8 cellular contexts compared by ENCODE assay signal in genomic region chr1:33338495-33339211, GRCh38. TPM values are rescaled to one million over a fixed set of nuclear protein-coding genes. Genes with fewer than 3 reads are reported as not detected.
DNase-seq lines count a peak whose midpoint lies in the region; ATAC-seq and TF ChIP-seq lines count a peak whose summit lies in the region.

No MANE protein-coding gene starts in this region.

- CTCF ChIA-PET in HEK293 (lab: Yijun Ruan, JAX) = interaction anchor here (0.6 to 2.6 kb wide), 5 partner anchors 26 to 1011 kb away, joined by 3 to 13 read pairs (median 3); no protein-coding TSS in a partner anchor

- peak; percentile 61 to 62 for ATAC-seq in left cardiac atrium
- ATAC-seq in GM18520 (IDR thresholded peaks at IDR 0.05; ENCODE audit: unreplicated experiment) = no peak
- ATAC-seq in GM19351 (IDR thresholded peaks at IDR 0.05; ENCODE audit: unreplicated experiment) = no peak
- ATAC-seq in activated naive CD4-positive, alpha-beta T cell treated with anti-CD3 and anti-CD28 coated beads, Interleukin-2, amount 50 U/mL, for 72 hours = no peak

- intact Hi-C loops in ascending aorta (cut with DNase I) = loop anchor here (5.0 kb wide), 1 partner anchor 81 kb away; the partner anchor contains the start of gene ZNF362
- intact Hi-C loops in left cardiac atrium (cut with DNase I) = no loop called here

- no peak for TF ChIP-seq CTCF in HEK293 (tag by site-specific recombination; IDR thresholded peaks at IDR 0.05)
- TF ChIP-seq CTCF in ascending aorta (IDR thresholded peaks at IDR 0.05) = no peak

- H3K36me3 ChIP-seq in HEK293 (ENCODE audit: control insufficient read depth in 2 of 2, insufficient read depth in 1 of 2, low read length in 2 of 2) = peaks cover 0 to 39% of the 10 kb centered on the region in 2 experiments; a peak in 2 of 3 replicates
- H3K36me3 ChIP-seq in ascending aorta = peaks cover 14 to 30% of the 10 kb centered on the region in 2 donors

- DNase-seq in ascending aorta (ENCODE audit: low spot score in 2 of 2) (peak in 1 of 2 donors; percentile 89), left cardiac atrium (peak; percentile 69), skeletal muscle cell (ENCODE audit: low read depth) (peak; percentile 94)
- DNase-seq in activated naive CD4-positive, alpha-beta T cell treated with anti-CD3 and anti-CD28 coated beads, Interleukin-2, amount 50 U/mL, for 72 hours (ENCODE audit: low spot score in 2 of 2) = no peak
- DNase-seq in stimulated activated CD4-positive, alpha-beta T cell treated with anti-CD3 and anti-CD28 coated beads, Interleukin-2, amount 100 ng/mL, for 24 hours = no peak

- peaks cover 0 to 6% of the 10 kb centered on the region in 2 donors for H3K36me3 Mint-ChIP-seq in activated naive CD4-positive, alpha-beta T cell treated with anti-CD3 and anti-CD28 coated beads, Interleukin-2, amount 50 U/mL, for 72 hours

- no peaks in the 10 kb centered on the region for H3K27me3 ChIP-seq in ascending aorta

- H3K4me1 ChIP-seq in HEK293 (ENCODE audit: control insufficient read depth, insufficient read depth, low read length) (peaks cover 24% of the 10 kb centered on the region), ascending aorta (peaks cover 57 to 97% of the 10 kb centered on the region in 2 donors)

- H3K27ac Mint-ChIP-seq in activated naive CD4-positive, alpha-beta T cell treated with anti-CD3 and anti-CD28 coated beads, Interleukin-2, amount 50 U/mL, for 72 hours = no peak overlapping the region

- H3K27ac ChIP-seq in HEK293 (ENCODE audit: extremely low read depth, low read depth, low read length) (peak overlapping the region; percentile 66), ascending aorta (peak overlapping the region; percentile 91 to 100)

- H3K9me3 ChIP-seq in HEK293 (ENCODE audit: control insufficient read depth, insufficient read depth, low read depth, low read length) = no peaks in the 10 kb centered on the region
- no peaks in the 10 kb centered on the region for H3K9me3 ChIP-seq in ascending aorta

- POLR2A ChIA-PET in HEK293 (lab: Yijun Ruan, JAX) = interaction anchor here (1.5 to 1.8 kb wide), 2 partner anchors 11 to 43 kb away, joined by 4 to 7 read pairs; no protein-coding TSS in a partner anchor

- H3K4me3 ChIP-seq in HEK293 (ENCODE audit: low read depth, low read length) = no peak overlapping the region
- H3K4me3 ChIP-seq in ascending aorta = peak overlapping the region; percentile 39 to 40
- peak overlapping the region; percentile 12 for H3K4me3 ChIP-seq in skeletal muscle cell (ENCODE audit: low read depth, low read length)

- no peaks in the 10 kb centered on the region for H3K9me3 Mint-ChIP-seq in activated naive CD4-positive, alpha-beta T cell treated with anti-CD3 and anti-CD28 coated beads, Interleukin-2, amount 50 U/mL, for 72 hours

TF ChIP-seq in HEK293, 187 proteins besides CTCF, POLR2A, EP300 and RAD21 (continues in another document):
- no peak for TF ChIP-seq ZBTB8A (tag by site-specific recombination; IDR thresholded peaks at IDR 0.05)
- peak; percentile 16; the same call in 1 of the 2 replicates for TF ChIP-seq PRDM1 (tag by site-specific recombination; IDR thresholded peaks at IDR 0.05)
- TF ChIP-seq SCRT2 (tag by site-specific recombination; IDR thresholded peaks at IDR 0.05) = no peak
- TF ChIP-seq ZXDB (tag by site-specific recombination; IDR thresholded peaks at IDR 0.05) = 0 out of 2 replicates have a peak, but pooled peaks have one; percentile 15
- TF ChIP-seq ZNF664 (tag by site-specific recombination; IDR thresholded peaks at IDR 0.05) = peak; percentile 81
- no peak for TF ChIP-seq ZNF311 (tag by site-specific recombination; IDR thresholded peaks at IDR 0.05; ENCODE audit: borderline replicate concordance)
- TF ChIP-seq ZNF558 (tag by site-specific recombination; IDR thresholded peaks at IDR 0.05) = no peak
- TF ChIP-seq ZNF654 (tag by site-specific recombination; IDR thresholded peaks at IDR 0.05; ENCODE audit: low read depth) = no peak
- TF ChIP-seq ZNF341 (tag by site-specific recombination; IDR thresholded peaks at IDR 0.05; ENCODE audit: low read depth) = peak; percentile 87
- no peak for TF ChIP-seq ZNF433 (tag by site-specific recombination; IDR thresholded peaks at IDR 0.05; ENCODE audit: low read depth)
- TF ChIP-seq ZNF184 (tag by site-specific recombination; IDR thresholded peaks at IDR 0.05) = no peak
- TF ChIP-seq ZNF843 (tag by site-specific recombination; IDR thresholded peaks at IDR 0.05) = no peak
- TF ChIP-seq ZBTB17 (tag by site-specific recombination; IDR thresholded peaks at IDR 0.05) = 0 out of 2 replicates have a peak, but pooled peaks have one; percentile 29
- no peak for TF ChIP-seq PRDM2 (tag by site-specific recombination; IDR thresholded peaks at IDR 0.05; ENCODE audit: borderline replicate concordance)
- TF ChIP-seq ZNF548 (tag by site-specific recombination; IDR thresholded peaks at IDR 0.05) = no peak
- TF ChIP-seq PRDM6 (tag by site-specific recombination; IDR thresholded peaks at IDR 0.05) = no peak
- TF ChIP-seq ZNF2 (tag by site-specific recombination; IDR thresholded peaks at IDR 0.05) = no peak
- no peak for TF ChIP-seq ZNF248 (tag by site-specific recombination; IDR thresholded peaks at IDR 0.05)
- TF ChIP-seq ZNF645 (tag by site-specific recombination; IDR thresholded peaks at IDR 0.05) = no peak
- TF ChIP-seq ZNF138 (tag by site-specific recombination; IDR thresholded peaks at IDR 0.05; ENCODE audit: borderline replicate concordance) = no peak
- no peak for TF ChIP-seq ZNF354C (tag by site-specific recombination; IDR thresholded peaks at IDR 0.05; ENCODE audit: borderline replicate concordance, low read depth)
- TF ChIP-seq ZNF266 (tag by site-specific recombination; IDR thresholded peaks at IDR 0.05; ENCODE audit: low read depth) = no peak

RNA-seq across cellular contexts. Expression of gene A3GALT2, which starts 17.8 kb away (rescaled TPM):
- total RNA-seq in ascending aorta (not detected), left cardiac atrium (under 1 TPM in 1 of 2 donors, not detected in 1; 0.24 TPM)
- total RNA-seq in activated naive CD4-positive, alpha-beta T cell treated with anti-CD3 and anti-CD28 coated beads, Interleukin-2, amount 50 U/mL, for 72 hours = not detected

Comparison
In these comparisons a context has a peak if more than half of its experiments do, and no peak if none do; other contexts are left out.
1. DNase-seq: peak in left cardiac atrium (single experiment) and skeletal muscle cell (single experiment); none in activated naive CD4-positive, alpha-beta T cell treated with anti-CD3 and anti-CD28 coated beads, Interleukin-2, amount 50 U/mL, for 72 hours (0 of 2) and stimulated activated CD4-positive, alpha-beta T cell treated with anti-CD3 and anti-CD28 coated beads, Interleukin-2, amount 100 ng/mL, for 24 hours (0 of 2).
2. ATAC-seq: peak in left cardiac atrium (2 of 2); none in GM18520 (single experiment), GM19351 (single experiment) and activated naive CD4-positive, alpha-beta T cell treated with anti-CD3 and anti-CD28 coated beads, Interleukin-2, amount 50 U/mL, for 72 hours (0 of 2).